18 cellular contexts compared by ENCODE assay signal in the genomic region with DNA sequence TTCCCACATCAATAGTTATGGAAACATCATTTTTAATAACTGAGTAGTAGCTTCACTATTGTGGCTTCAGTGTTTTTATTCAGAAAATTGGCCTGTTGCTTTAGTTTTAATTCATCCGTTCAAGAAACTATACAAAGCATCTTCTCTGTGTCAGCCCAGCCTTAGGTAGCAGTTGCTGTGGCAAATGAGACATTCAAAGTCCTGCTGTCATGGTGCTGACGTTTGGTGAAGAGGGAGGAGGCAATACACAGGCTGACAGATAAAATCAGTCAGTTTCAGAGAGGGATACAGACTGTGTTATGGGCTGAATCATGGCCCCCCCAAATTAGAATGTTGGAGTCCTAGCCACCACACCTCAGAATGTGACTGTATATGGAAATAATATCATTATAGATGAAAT. TPM values are rescaled to one million over a fixed set of nuclear protein-coding genes. Genes with fewer than 3 reads are reported as not detected.
DNase-seq lines count a peak whose midpoint lies in the region; ATAC-seq, FAIRE-seq and TF ChIP-seq lines count a peak whose summit lies in the region.
"Had no signal": no experiment of that assay in that cellular context is flagged by ENCODE, and none has a peak within 500 bp of the region (broad histone marks: within the 10 kb centered on the region; RNA-seq: fewer than 3 reads in every experiment).

No MANE protein-coding gene starts in this region.

- no peak overlapping the region for H3K27ac ChIP-seq in endothelial cell of umbilical vein (ENCODE audit: insufficient read depth, low read depth, low read length)
- H3K27ac ChIP-seq: C4-2B had no signal

- no peaks in the 10 kb centered on the region for H3K27me3 ChIP-seq in endothelial cell of umbilical vein (ENCODE audit: control insufficient read depth in 2 of 2, insufficient read depth in 2 of 2, low read length in 2 of 2)

- H4K20me1 ChIP-seq in endothelial cell of umbilical vein (replicated peaks; ENCODE audit: control insufficient read depth, extremely low read depth, insufficient read depth, low read length): no peaks in the 10 kb centered on the region

- H3K27ac Mint-ChIP-seq in stimulated activated memory B cell treated with anti-CD40 and anti-IgM and Interleukin-4, amounts not matched to agents 10 μg/mL and 1 μg/mL and 100 μg/mL, for 72 hours: no peak overlapping the region
- H3K27ac Mint-ChIP-seq in T-helper 2 cell treated with Interferon-gamma antibody and Interleukin-4, amounts not matched to agents 5 μg/mL and 100 μg/mL, for 36 hours: no peak overlapping the region
- H3K27ac Mint-ChIP-seq: CD4-positive, alpha-beta T cell; H9 had no signal

- no peaks in the 10 kb centered on the region for H3K9me3 ChIP-seq in endothelial cell of umbilical vein (replicated peaks; ENCODE audit: control insufficient read depth, insufficient read depth, low read length)
- H3K9me3 ChIP-seq: Caco-2 had no signal

- no peak overlapping the region for H3K4me3 ChIP-seq in endothelial cell of umbilical vein (replicated peaks in 1 of 3; ENCODE audit: insufficient read depth in 1 of 3, low read depth in 1 of 3, low read length in 3 of 3)
- H3K4me3 ChIP-seq: GM12878 had no signal

- no TSS peak for BruUV-seq in endothelial cell of umbilical vein (replicated peaks; lab: Mats Ljungman, UMichigan)

- ATAC-seq in stimulated activated memory B cell treated with anti-CD40 and anti-IgM and Interleukin-4, amounts not matched to agents 10 μg/mL and 1 μg/mL and 100 μg/mL, for 72 hours: no peak
- ATAC-seq: GM12878 had no signal

- H3K9me1 ChIP-seq in endothelial cell of umbilical vein (replicated peaks; ENCODE audit: control insufficient read depth, extremely low read depth, insufficient read depth, low read length): no peaks in the 10 kb centered on the region

- no peaks in the 10 kb centered on the region for H3K36me3 ChIP-seq in endothelial cell of umbilical vein (ENCODE audit: control insufficient read depth in 2 of 2, extremely low read depth in 1 of 2, insufficient read depth in 2 of 2, low read length in 2 of 2)

- peak; percentile 44 for FAIRE-seq in endothelial cell of umbilical vein (lab: Jason Lieb, UNC)
- FAIRE-seq in H54 (lab: Jason Lieb, UNC): no peak
- FAIRE-seq: A204.1, D721Med, GM12878 had no signal

- H3K27me3 Mint-ChIP-seq in stimulated activated memory B cell treated with anti-CD40 and anti-IgM and Interleukin-4, amounts not matched to agents 10 μg/mL and 1 μg/mL and 100 μg/mL, for 72 hours: no peaks in the 10 kb centered on the region
- peaks cover 12% of the 10 kb centered on the region for H3K27me3 Mint-ChIP-seq in T-helper 2 cell treated with Interferon-gamma antibody and Interleukin-4, amounts not matched to agents 5 μg/mL and 100 μg/mL, for 36 hours (ENCODE audit: low read depth)

- H3K9me3 Mint-ChIP-seq in stimulated activated memory B cell treated with anti-CD40 and anti-IgM and Interleukin-4, amounts not matched to agents 10 μg/mL and 1 μg/mL and 100 μg/mL, for 72 hours: no peaks in the 10 kb centered on the region
- H3K9me3 Mint-ChIP-seq in T-helper 2 cell treated with Interferon-gamma antibody and Interleukin-4, amounts not matched to agents 5 μg/mL and 100 μg/mL, for 36 hours: no peaks in the 10 kb centered on the region
- H3K9me3 Mint-ChIP-seq: CD4-positive, alpha-beta T cell; H9 had no signal

- intact Hi-C loops in endothelial cell of umbilical vein (cut with micrococcal nuclease): no loop called here

- no peaks in the 10 kb centered on the region for H3K4me1 ChIP-seq in endothelial cell of umbilical vein (ENCODE audit: control insufficient read depth, extremely low read depth, insufficient read depth, low read length)
- H3K4me1 ChIP-seq: Caco-2 had no signal

- CTCF ChIA-PET in endothelial cell of umbilical vein (lab: Charles Lee): interaction anchor here (1.4 kb wide), 1 partner anchor 11 kb away, joined by 3 read pairs; no protein-coding TSS in a partner anchor

- peak; percentile 55 for DNase-seq in DMS 273 treated with DMSO at 0.1 percent for 48 hours (lab: John Stamatoyannopoulos, UW)
- DNase-seq in NCI-H1694 treated with DMSO at 0.1 percent for 48 hours (lab: John Stamatoyannopoulos, UW): peak; percentile 83
- DNase-seq in NCI-H69 (lab: John Stamatoyannopoulos, UW): peak; percentile 27
- no peak for DNase-seq in endothelial cell of umbilical vein (ENCODE audit: low read depth, low spot score)
- DNase-seq in H54 (ENCODE audit: insufficient read length, low spot score): no peak
- no peak for DNase-seq in T-helper 2 cell treated with Interferon-gamma antibody and Interleukin-4, amounts not matched to agents 5 μg/mL and 100 μg/mL, for 36 hours (ENCODE audit: low spot score)
- DNase-seq: ACHN; Caco-2; CD4-positive, alpha-beta T cell; DMS79 treated with DMSO at 0.1 percent for 48 hours; GOT3; H9 had no signal

- H3K36me3 Mint-ChIP-seq in stimulated activated memory B cell treated with anti-CD40 and anti-IgM and Interleukin-4, amounts not matched to agents 10 μg/mL and 1 μg/mL and 100 μg/mL, for 72 hours: no peaks in the 10 kb centered on the region
- no peaks in the 10 kb centered on the region for H3K36me3 Mint-ChIP-seq in T-helper 2 cell treated with Interferon-gamma antibody and Interleukin-4, amounts not matched to agents 5 μg/mL and 100 μg/mL, for 36 hours (ENCODE audit: low read depth)

- no peak overlapping the region for H3K9ac ChIP-seq in endothelial cell of umbilical vein (replicated peaks; ENCODE audit: extremely low read depth, insufficient read depth, low read length)

- H3K4me1 Mint-ChIP-seq in stimulated activated memory B cell treated with anti-CD40 and anti-IgM and Interleukin-4, amounts not matched to agents 10 μg/mL and 1 μg/mL and 100 μg/mL, for 72 hours: no peaks in the 10 kb centered on the region
- no peaks in the 10 kb centered on the region for H3K4me1 Mint-ChIP-seq in T-helper 2 cell treated with Interferon-gamma antibody and Interleukin-4, amounts not matched to agents 5 μg/mL and 100 μg/mL, for 36 hours (ENCODE audit: low read depth)

- dilution Hi-C loops in endothelial cell of umbilical vein (cut with MboI; ENCODE audit: extremely low pct_ligation_motif_present, low sequenced_read_pairs): no loop called here

- POLR2A ChIA-PET in endothelial cell of umbilical vein (lab: Charles Lee): no interaction called here

- no peak overlapping the region for H2AFZ ChIP-seq in endothelial cell of umbilical vein (ENCODE audit: low read depth, low read length)

- H3K4me3 Mint-ChIP-seq in stimulated activated memory B cell treated with anti-CD40 and anti-IgM and Interleukin-4, amounts not matched to agents 10 μg/mL and 1 μg/mL and 100 μg/mL, for 72 hours: no peak overlapping the region
- no peak overlapping the region for H3K4me3 Mint-ChIP-seq in T-helper 2 cell treated with Interferon-gamma antibody and Interleukin-4, amounts not matched to agents 5 μg/mL and 100 μg/mL, for 36 hours
- H3K4me3 Mint-ChIP-seq: CD4-positive, alpha-beta T cell; H9 had no signal

- TF ChIP-seq CTCF in endothelial cell of umbilical vein (IDR thresholded peaks at IDR 0.05; ENCODE audit: extremely low read depth in 1 of 2, insufficient read depth in 1 of 2, low read depth in 1 of 2, low read length in 2 of 2): no peak

- TF ChIP-seq POLR2A in endothelial cell of umbilical vein (IDR thresholded peaks at IDR 0.05; ENCODE audit: low read depth, low read length) (no peak), H54 (IDR thresholded peaks at IDR 0.05; ENCODE audit: low read depth, low read length) (no peak)

- H3K4me2 ChIP-seq in endothelial cell of umbilical vein (ENCODE audit: insufficient read depth, low read length): no peak overlapping the region

- H3K79me2 ChIP-seq in endothelial cell of umbilical vein (ENCODE audit: control insufficient read depth, insufficient read depth, low read length): no peaks in the 10 kb centered on the region

TF ChIP-seq in endothelial cell of umbilical vein, 7 proteins besides CTCF, POLR2A, EP300 and RAD21:
- no peak for TF ChIP-seq MYC (IDR thresholded peaks at IDR 0.05; ENCODE audit: low read depth, low read length)
- no peak for TF ChIP-seq FOS (IDR thresholded peaks at IDR 0.05; ENCODE audit: borderline replicate concordance, insufficient read depth, low read length)
- TF ChIP-seq JUN (IDR thresholded peaks at IDR 0.05; ENCODE audit: borderline replicate concordance, insufficient read depth, insufficient read length, low read depth): no peak

RNA-seq across cellular contexts. Expression of a gene that starts 56.5 kb away (rescaled TPM):
- 0.02 and 0.07 TPM in 2 replicates for total RNA-seq in endothelial cell of umbilical vein
- 0.37 and 0.57 TPM in 2 replicates for polyA plus RNA-seq in endothelial cell of umbilical vein
- polyA plus RNA-seq in endothelial cell of umbilical vein (2011; cell fraction: cytosol; rRNA removed): 0.54 and 0.83 TPM in 2 replicates
- polyA plus RNA-seq in endothelial cell of umbilical vein (2011; cell fraction: nucleus; rRNA removed): 0.37 and 0.64 TPM in 2 replicates
- 0.60 and 0.63 TPM in 2 replicates for polyA plus RNA-seq in endothelial cell of umbilical vein (2012)
- 1.3 and 1.6 TPM in 2 replicates for polyA minus RNA-seq in endothelial cell of umbilical vein
- polyA minus RNA-seq in endothelial cell of umbilical vein (2011; cell fraction: cytosol; rRNA and poly(A)+ RNA removed): not detected
- 0.43 and 0.48 TPM in 2 replicates for polyA minus RNA-seq in endothelial cell of umbilical vein (2011; cell fraction: nucleus; rRNA and poly(A)+ RNA removed)
- total RNA-seq: Caco-2; CD4-positive, alpha-beta T cell; GM12878; HT-29 had no signal
- polyA plus RNA-seq: GM12878 had no signal

Comparison
In these comparisons a context has a peak if more than half of its experiments do, and no peak if none do; other contexts are left out.
1. DNase-seq: peak in DMS 273 treated with DMSO at 0.1 percent for 48 hours (single experiment), NCI-H1694 treated with DMSO at 0.1 percent for 48 hours (single experiment) and NCI-H69 (single experiment); none in endothelial cell of umbilical vein (single experiment), H54 (single experiment) and T-helper 2 cell treated with Interferon-gamma antibody and Interleukin-4, amounts not matched to agents 5 μg/mL and 100 μg/mL, for 36 hours (single experiment).